Comparison of ENCODE assay signal across 8 cellular contexts in the genomic region with DNA sequence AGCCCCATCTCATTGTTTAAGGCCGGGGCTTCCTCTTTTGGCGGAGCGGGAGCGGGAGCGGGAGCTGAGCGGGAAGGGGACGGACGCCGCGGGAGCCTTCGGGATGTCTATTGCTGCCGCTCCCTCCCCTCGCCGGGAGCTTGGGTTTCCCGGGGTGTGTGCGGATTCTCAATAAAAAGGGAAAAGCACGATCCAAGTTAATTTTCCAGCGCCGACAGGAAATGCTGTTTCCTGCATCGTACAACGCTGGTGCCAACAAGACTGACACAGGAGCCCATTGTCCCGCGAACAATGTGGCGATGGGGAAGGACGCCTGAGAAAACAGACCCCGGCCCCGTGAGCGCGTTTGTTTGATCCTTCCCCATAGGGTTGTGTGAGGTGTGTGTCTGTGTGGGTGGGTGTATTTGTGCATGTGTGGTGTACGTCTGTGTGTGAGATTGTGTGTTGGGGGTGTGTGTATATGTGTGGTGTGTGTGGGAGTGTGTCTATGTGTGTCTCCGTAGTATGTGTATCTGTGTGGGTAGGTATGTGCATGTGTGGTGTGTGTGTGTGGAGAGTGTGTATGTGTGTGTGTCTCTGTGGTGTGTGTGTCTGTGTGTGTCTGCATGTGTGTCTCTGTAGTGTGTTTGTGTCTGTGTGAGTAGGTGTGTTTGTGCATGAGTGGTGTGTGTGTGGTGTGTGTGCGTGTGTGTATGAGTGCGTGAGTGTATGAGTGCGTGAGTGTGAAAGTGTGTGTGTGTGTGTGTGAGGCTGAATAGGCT. TPM values are rescaled to one million over a fixed set of nuclear protein-coding genes. Genes with fewer than 3 reads are reported as not detected.
A peak's percentile ranks its signal among the peaks of the same experiment; 100 is the strongest.
DNase-seq lines count a peak whose midpoint lies in the region; ATAC-seq and TF ChIP-seq lines count a peak whose summit lies in the region.

No MANE protein-coding gene starts in this region.

- TF ChIP-seq POLR2A in uterus (IDR thresholded peaks at IDR 0.05): no peak

- H3K27ac ChIP-seq in uterus: peak overlapping the region; percentile 62 to 65

- H3K27me3 ChIP-seq in uterus: peaks cover 0 to 29% of the 10 kb centered on the region in 2 donors

- TF ChIP-seq CTCF in cardiac fibroblast (IDR thresholded peaks at IDR 0.05; ENCODE audit: low read depth, low read length) (no peak), uterus (IDR thresholded peaks at IDR 0.05) (no peak)

- H3K36me3 Mint-ChIP-seq in T-helper 2 cell treated with Interferon-gamma antibody and Interleukin-4, amounts not matched to agents 5 μg/mL and 100 μg/mL, for 36 hours (ENCODE audit: low read depth): no peaks in the 10 kb centered on the region

- H3K9me3 Mint-ChIP-seq in T-helper 2 cell treated with Interferon-gamma antibody and Interleukin-4, amounts not matched to agents 5 μg/mL and 100 μg/mL, for 36 hours: peaks cover 4% of the 10 kb centered on the region

- no peak overlapping the region for H3K4me3 Mint-ChIP-seq in T-helper 2 cell treated with Interferon-gamma antibody and Interleukin-4, amounts not matched to agents 5 μg/mL and 100 μg/mL, for 36 hours

- peak; percentile 45 for ATAC-seq in left lobe of liver

- H3K4me1 ChIP-seq in uterus: peaks cover 0 to 9% of the 10 kb centered on the region in 2 donors

- H3K4me3 ChIP-seq in cardiac fibroblast (replicated peaks in 1 of 2; ENCODE audit: low read depth in 2 of 2, low read length in 2 of 2): peak overlapping the region; percentile 42 to 43
- peak overlapping the region; percentile 7 to 32 for H3K4me3 ChIP-seq in uterus

- H3K27me3 Mint-ChIP-seq in T-helper 2 cell treated with Interferon-gamma antibody and Interleukin-4, amounts not matched to agents 5 μg/mL and 100 μg/mL, for 36 hours (ENCODE audit: low read depth): peaks cover 32% of the 10 kb centered on the region

- no peaks in the 10 kb centered on the region for H3K36me3 ChIP-seq in uterus

- DNase-seq in NCI-H82 (lab: John Stamatoyannopoulos, UW) (peak; percentile 50), NCI-H82 treated with DMSO at 0.1 percent for 48 hours (lab: John Stamatoyannopoulos, UW; ENCODE audit: unreplicated experiment) (no peak), cardiac fibroblast (ENCODE audit: low read depth in 2 of 2) (peak; percentile 33 to 42), left lobe of liver (ENCODE audit: low spot score) (peak; percentile 50), uterus (peak in 1 of 2 donors; percentile 40), germinal center (ENCODE audit: low spot score) (no peak), NCI-H2107 (lab: John Stamatoyannopoulos, UW) (no peak)
- DNase-seq in T-helper 2 cell treated with Interferon-gamma antibody and Interleukin-4, amounts not matched to agents 5 μg/mL and 100 μg/mL, for 36 hours (ENCODE audit: low spot score): no peak

- intact Hi-C loops in uterus (cut with DNase I; ENCODE audit: low total_unique reads): no loop called here

- no peaks in the 10 kb centered on the region for H3K4me1 Mint-ChIP-seq in T-helper 2 cell treated with Interferon-gamma antibody and Interleukin-4, amounts not matched to agents 5 μg/mL and 100 μg/mL, for 36 hours (ENCODE audit: low read depth)

- no peaks in the 10 kb centered on the region for H3K9me3 ChIP-seq in uterus

- no peak overlapping the region for H3K27ac Mint-ChIP-seq in T-helper 2 cell treated with Interferon-gamma antibody and Interleukin-4, amounts not matched to agents 5 μg/mL and 100 μg/mL, for 36 hours

RNA-seq across cellular contexts. Expression of a gene that starts 36.4 kb away (rescaled TPM):
- total RNA-seq in left lobe of liver (12.6 TPM), uterus (10 to 100 TPM; 53.2 to 95.3 (median 62.0) TPM)

Comparison
In these comparisons a context has a peak if more than half of its experiments do, and no peak if none do; other contexts are left out.
1. DNase-seq: peak in NCI-H82 (single experiment), cardiac fibroblast (2 of 2) and left lobe of liver (single experiment); none in NCI-H82 treated with DMSO at 0.1 percent for 48 hours (single experiment), germinal center (single experiment), NCI-H2107 (single experiment) and T-helper 2 cell treated with Interferon-gamma antibody and Interleukin-4, amounts not matched to agents 5 μg/mL and 100 μg/mL, for 36 hours (single experiment).